ENCODE assay signal across 29 cellular contexts in genomic region chr12:120144215-120144614, GRCh38.
"Had no signal": no experiment of that assay in that cellular context is flagged by ENCODE, and none has a peak within 500 bp of the region (broad histone marks: within the 10 kb centered on the region; RNA-seq: fewer than 3 reads in every experiment).

No MANE protein-coding gene starts in this region.

- H3K36me3 ChIP-seq: ovary had no signal

- H3K4me3 ChIP-seq: ovary, psoas muscle, right lobe of liver, sigmoid colon, stomach, thoracic aorta, thyroid gland, tibial nerve, upper lobe of left lung, vagina had no signal

- H3K9me3 Mint-ChIP-seq: natural killer cell treated with Interleukin-12 subunit alpha and Interleukin-12 subunit beta and Interleukin-15 and Interleukin-18, amount 100 ng/mL, for 72 hours; nephron progenitor cell; neural crest cell; stimulated activated effector memory CD8-positive, alpha-beta T cell treated with anti-CD3 and anti-CD28 coated beads, Interleukin-12 subunit alpha, Interleukin-12 subunit beta, amount 100 ng/mL, for 72 hours; stimulated activated naive B cell treated with anti-CD40 and anti-IgM and Interleukin-4, amounts not matched to agents 10 μg/mL and 1 μg/mL and 100 μg/mL, for 72 hours; stimulated activated naive CD8-positive, alpha-beta T cell treated with anti-CD3 and anti-CD28 coated beads, Interleukin-15, Interleukin-2, amounts not matched to agents 100 ng/mL and 50 ng/mL, for 24 hours had no signal

- H3K79me2 ChIP-seq: parathyroid adenoma had no signal

- H2AFZ ChIP-seq: parathyroid adenoma had no signal

- H3K9ac ChIP-seq: parathyroid adenoma had no signal

- FAIRE-seq: small intestine, urothelium cell line had no signal

- H3K4me1 Mint-ChIP-seq: nephron progenitor cell; neural crest cell; stimulated activated effector memory CD8-positive, alpha-beta T cell treated with anti-CD3 and anti-CD28 coated beads, Interleukin-12 subunit alpha, Interleukin-12 subunit beta, amount 100 ng/mL, for 72 hours; stimulated activated naive B cell treated with anti-CD40 and anti-IgM and Interleukin-4, amounts not matched to agents 10 μg/mL and 1 μg/mL and 100 μg/mL, for 72 hours had no signal

- H3K27ac Mint-ChIP-seq: natural killer cell treated with Interleukin-12 subunit alpha and Interleukin-12 subunit beta and Interleukin-15 and Interleukin-18, amount 100 ng/mL, for 72 hours; nephron progenitor cell; progenitor cell of endocrine pancreas; stimulated activated effector memory CD8-positive, alpha-beta T cell treated with anti-CD3 and anti-CD28 coated beads, Interleukin-12 subunit alpha, Interleukin-12 subunit beta, amount 100 ng/mL, for 72 hours; stimulated activated naive B cell treated with anti-CD40 and anti-IgM and Interleukin-4, amounts not matched to agents 10 μg/mL and 1 μg/mL and 100 μg/mL, for 72 hours; stimulated activated naive CD8-positive, alpha-beta T cell treated with anti-CD3 and anti-CD28 coated beads, Interleukin-15, Interleukin-2, amounts not matched to agents 100 ng/mL and 50 ng/mL, for 24 hours had no signal

- DNase-seq: nephron progenitor cell; nucleus accumbens; ovary; psoas muscle; right cardiac atrium; sigmoid colon; small intestine; stimulated activated CD4-positive, alpha-beta T cell treated with anti-CD3 and anti-CD28 coated beads, Interleukin-15, amount 100 ng/mL, for 24 hours; stimulated activated CD4-positive, alpha-beta T cell treated with anti-CD3 and anti-CD28 coated beads, Interleukin-2, amount 100 ng/mL, for 24 hours; stimulated activated CD4-positive, alpha-beta T cell treated with anti-CD3 and anti-CD28 coated beads, Interleukin-2, amount 100 ng/mL, for 48 hours; stimulated activated CD4-positive, alpha-beta T cell treated with anti-CD3 and anti-CD28 coated beads, Interleukin-4, amount 100 ng/mL, for 24 hours; stimulated activated naive B cell treated with anti-CD40 and anti-IgM and Interleukin-4, amounts not matched to agents 10 μg/mL and 1 μg/mL and 100 μg/mL, for 72 hours; stimulated activated naive CD4-positive, alpha-beta T cell treated with Interleukin-2 at 50 U/mL for 16 hours; stomach; thyroid gland; trophoblast cell had no signal

- H3K4me1 ChIP-seq: parathyroid adenoma, psoas muscle, right lobe of liver, thyroid gland, tibial nerve, upper lobe of left lung, vagina had no signal

- H3K27me3 Mint-ChIP-seq: natural killer cell treated with Interleukin-12 subunit alpha and Interleukin-12 subunit beta and Interleukin-15 and Interleukin-18, amount 100 ng/mL, for 72 hours; progenitor cell of endocrine pancreas; stimulated activated naive B cell treated with anti-CD40 and anti-IgM and Interleukin-4, amounts not matched to agents 10 μg/mL and 1 μg/mL and 100 μg/mL, for 72 hours; stimulated activated naive CD8-positive, alpha-beta T cell treated with anti-CD3 and anti-CD28 coated beads, Interleukin-15, Interleukin-2, amounts not matched to agents 100 ng/mL and 50 ng/mL, for 24 hours had no signal

- H3K27ac ChIP-seq: neutrophil, ovary, parathyroid adenoma, psoas muscle, right lobe of liver, sigmoid colon, stomach, thoracic aorta, thyroid gland, tibial nerve, upper lobe of left lung, vagina had no signal

- H3K9me3 ChIP-seq: neutrophil, ovary, psoas muscle, right lobe of liver, sigmoid colon, stomach, thoracic aorta, thyroid gland, tibial nerve, upper lobe of left lung, vagina had no signal

- H3K27me3 ChIP-seq: neutrophil, ovary, right lobe of liver, sigmoid colon, stomach, thyroid gland, tibial nerve, upper lobe of left lung, vagina had no signal

- H3K4me3 Mint-ChIP-seq: natural killer cell treated with Interleukin-12 subunit alpha and Interleukin-12 subunit beta and Interleukin-15 and Interleukin-18, amount 100 ng/mL, for 72 hours; nephron progenitor cell; neural crest cell; stimulated activated effector memory CD8-positive, alpha-beta T cell treated with anti-CD3 and anti-CD28 coated beads, Interleukin-12 subunit alpha, Interleukin-12 subunit beta, amount 100 ng/mL, for 72 hours; stimulated activated naive B cell treated with anti-CD40 and anti-IgM and Interleukin-4, amounts not matched to agents 10 μg/mL and 1 μg/mL and 100 μg/mL, for 72 hours; stimulated activated naive CD8-positive, alpha-beta T cell treated with anti-CD3 and anti-CD28 coated beads, Interleukin-15, Interleukin-2, amounts not matched to agents 100 ng/mL and 50 ng/mL, for 24 hours had no signal

- ATAC-seq: natural killer cell treated with Interleukin-12 subunit alpha and Interleukin-12 subunit beta and Interleukin-15 and Interleukin-18, amount 100 ng/mL, for 72 hours; psoas muscle; right cardiac atrium; stimulated activated effector memory CD8-positive, alpha-beta T cell treated with anti-CD3 and anti-CD28 coated beads, Interleukin-12 subunit alpha, Interleukin-12 subunit beta, amount 100 ng/mL, for 72 hours; stimulated activated naive B cell treated with anti-CD40 and anti-IgM and Interleukin-4, amounts not matched to agents 10 μg/mL and 1 μg/mL and 100 μg/mL, for 72 hours had no signal
